In the genomic region with DNA sequence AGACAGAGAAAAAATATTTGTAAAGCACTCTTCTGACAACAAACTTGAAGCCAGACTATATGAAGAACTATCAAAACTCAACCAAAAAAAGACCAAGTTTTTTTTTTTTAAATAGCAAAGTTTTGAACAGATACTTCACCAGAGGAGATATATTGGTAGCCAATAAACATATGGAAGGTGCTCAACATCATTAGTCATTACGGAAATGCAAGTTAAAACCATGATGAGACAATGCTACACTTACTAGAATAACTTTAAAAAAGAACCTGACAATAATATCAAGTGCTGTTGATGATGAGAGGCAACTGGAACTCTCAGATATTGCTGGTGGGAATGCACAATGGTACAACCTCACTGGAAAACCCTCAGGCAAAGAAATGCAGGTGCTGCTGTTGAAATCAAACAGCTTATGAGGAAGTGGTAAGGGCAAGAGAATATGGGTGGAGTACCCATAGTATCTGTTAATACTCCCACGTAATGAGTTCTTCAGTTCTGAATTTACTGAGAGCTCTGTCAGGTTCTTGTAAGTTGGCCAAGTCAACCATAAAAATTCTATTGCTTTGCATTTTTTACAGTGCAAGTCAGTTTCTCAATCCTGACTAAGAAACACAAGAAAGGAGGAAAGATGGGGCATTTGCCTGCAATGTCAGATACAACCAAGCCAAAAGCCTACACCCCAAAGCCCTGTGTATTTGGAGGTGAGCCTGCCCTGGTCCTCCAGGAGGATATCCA, we compare ENCODE assay signal across 8 cellular contexts.
DNase-seq lines count a peak whose midpoint lies in the region; ATAC-seq and TF ChIP-seq lines count a peak whose summit lies in the region.

No MANE protein-coding gene starts in this region.

- TF ChIP-seq CTCF in AG09309 (IDR thresholded peaks at IDR 0.05; ENCODE audit: control insufficient read depth, insufficient read depth, low read depth, low read length, missing control alignments) (no peak), thyroid gland (IDR thresholded peaks at IDR 0.05) (no peak), Calu3 (IDR thresholded peaks at IDR 0.05; ENCODE audit: unreplicated experiment) (no peak)

- H3K36me3 Mint-ChIP-seq in activated CD8-positive, alpha-beta T cell treated with anti-CD3 and anti-CD28 coated beads, Interleukin-2, amount 10 ng/mL, durations not matched to agents 7 days and 5 days (ENCODE audit: low read depth), result no peaks in the 10 kb centered on the region
- no peaks in the 10 kb centered on the region for H3K36me3 Mint-ChIP-seq in Calu3 (ENCODE audit: insufficient read depth, unreplicated experiment)

- peak overlapping the region; percentile 58 for H3K27ac Mint-ChIP-seq in activated CD8-positive, alpha-beta T cell treated with anti-CD3 and anti-CD28 coated beads, Interleukin-2, amount 10 ng/mL, durations not matched to agents 7 days and 5 days
- H3K27ac Mint-ChIP-seq in Calu3 (ENCODE audit: unreplicated experiment), result no peak overlapping the region

- H3K9me3 ChIP-seq in skeletal muscle satellite cell (replicated peaks; ENCODE audit: low read length) (no peaks in the 10 kb centered on the region), thyroid gland (no peaks in the 10 kb centered on the region)

- POLR2A ChIA-PET in activated CD8-positive, alpha-beta T cell treated with anti-CD3 and anti-CD28 coated beads, Interleukin-2, amount 10 ng/mL, durations not matched to agents 7 days and 5 days (lab: Charles Lee), result no interaction called here

- ATAC-seq in GM19023 (IDR thresholded peaks at IDR 0.05; ENCODE audit: unreplicated experiment) (peak; percentile 90), HG03280 (IDR thresholded peaks at IDR 0.05; ENCODE audit: unreplicated experiment) (peak; percentile 68)
- ATAC-seq in activated CD8-positive, alpha-beta T cell treated with anti-CD3 and anti-CD28 coated beads, Interleukin-2, amount 10 ng/mL, durations not matched to agents 7 days and 5 days, result peak; percentile 42

- no peak overlapping the region for H3K9ac ChIP-seq in skeletal muscle satellite cell (ENCODE audit: low read depth, low read length)

- H3K36me3 ChIP-seq in skeletal muscle satellite cell (ENCODE audit: insufficient read depth, low read length) (no peaks in the 10 kb centered on the region), thyroid gland (no peaks in the 10 kb centered on the region)

- peak overlapping the region; percentile 10 for H3K4me2 ChIP-seq in skeletal muscle satellite cell (ENCODE audit: low read length)

- CTCF ChIA-PET in activated CD8-positive, alpha-beta T cell treated with anti-CD3 and anti-CD28 coated beads, Interleukin-2, amount 10 ng/mL, durations not matched to agents 7 days and 5 days (lab: Charles Lee), result interaction anchor here (0.9 to 5.2 kb wide), 8 partner anchors 9 to 277 kb away, joined by 3 to 38 read pairs (median 4); no protein-coding TSS in a partner anchor
- CTCF ChIA-PET in Calu3 (lab: Charles Lee), result interaction anchor here (1.8 kb wide), 1 partner anchor 142 kb away, joined by 4 read pairs; no protein-coding TSS in a partner anchor

- no peak overlapping the region for H3K27ac ChIP-seq in thyroid gland

- TF ChIP-seq POLR2A in thyroid gland (IDR thresholded peaks at IDR 0.05), result no peak

- BruUV-seq in Calu3 (replicated peaks; lab: Mats Ljungman, UMichigan), result no TSS peak

- no peak overlapping the region for H3K4me3 Mint-ChIP-seq in activated CD8-positive, alpha-beta T cell treated with anti-CD3 and anti-CD28 coated beads, Interleukin-2, amount 10 ng/mL, durations not matched to agents 7 days and 5 days
- H3K4me3 Mint-ChIP-seq in Calu3 (ENCODE audit: low read depth, unreplicated experiment), result no peak overlapping the region

- peaks cover 6% of the 10 kb centered on the region for H3K27me3 Mint-ChIP-seq in activated CD8-positive, alpha-beta T cell treated with anti-CD3 and anti-CD28 coated beads, Interleukin-2, amount 10 ng/mL, durations not matched to agents 7 days and 5 days (ENCODE audit: low read depth)
- H3K27me3 Mint-ChIP-seq in Calu3 (ENCODE audit: unreplicated experiment), result no peaks in the 10 kb centered on the region

- intact Hi-C loops in thyroid gland (cut with DNase I), result no loop called here
- intact Hi-C loops in Calu3 (cut with micrococcal nuclease; ENCODE audit: unreplicated experiment), result loop anchor here (5.0 to 10.0 kb wide), 2 partner anchors 277 to 454 kb away; no protein-coding TSS in a partner anchor

- no peak overlapping the region for H3K4me3 ChIP-seq in AG09309 (ENCODE audit: control insufficient read depth, low read depth, low read length)
- H3K4me3 ChIP-seq in skeletal muscle satellite cell (ENCODE audit: low read length), result no peak overlapping the region
- no peak overlapping the region for H3K4me3 ChIP-seq in thyroid gland (replicated peaks in 1 of 3)

- 82 to 89% methylated on average over 2 of the region's 2 CpGs for WGBS in thyroid gland, 2 donors

- H3K27me3 ChIP-seq in skeletal muscle satellite cell (ENCODE audit: control insufficient read depth, insufficient read depth, low read length) (no peaks in the 10 kb centered on the region), thyroid gland (no peaks in the 10 kb centered on the region)

- H3K4me1 Mint-ChIP-seq in activated CD8-positive, alpha-beta T cell treated with anti-CD3 and anti-CD28 coated beads, Interleukin-2, amount 10 ng/mL, durations not matched to agents 7 days and 5 days (ENCODE audit: low read depth), result peaks cover 23% of the 10 kb centered on the region
- H3K4me1 Mint-ChIP-seq in Calu3 (ENCODE audit: low read depth, unreplicated experiment), result no peaks in the 10 kb centered on the region

- H3K9me3 Mint-ChIP-seq in activated CD8-positive, alpha-beta T cell treated with anti-CD3 and anti-CD28 coated beads, Interleukin-2, amount 10 ng/mL, durations not matched to agents 7 days and 5 days (ENCODE audit: insufficient read depth), result no peaks in the 10 kb centered on the region
- H3K9me3 Mint-ChIP-seq in Calu3 (ENCODE audit: low read depth, unreplicated experiment), result no peaks in the 10 kb centered on the region

- H3K4me1 ChIP-seq in skeletal muscle satellite cell (ENCODE audit: control insufficient read depth, insufficient read depth, low read length), result peaks cover 10% of the 10 kb centered on the region
- H3K4me1 ChIP-seq in thyroid gland, result peaks cover 17 to 19% of the 10 kb centered on the region in 2 donors

- peak; percentile 61 for DNase-seq in AG09309 (ENCODE audit: low read depth)
- no peak for DNase-seq in activated CD8-positive, alpha-beta T cell treated with anti-CD3 and anti-CD28 coated beads, Interleukin-2, amount 10 ng/mL, durations not matched to agents 7 days and 5 days
- DNase-seq in thyroid gland, result no peak
- DNase-seq in Calu3, result no peak
- DNase-seq in NCI-H2171 treated with DMSO at 0.1 percent for 48 hours (lab: John Stamatoyannopoulos, UW), result no peak
